In the genomic region with DNA sequence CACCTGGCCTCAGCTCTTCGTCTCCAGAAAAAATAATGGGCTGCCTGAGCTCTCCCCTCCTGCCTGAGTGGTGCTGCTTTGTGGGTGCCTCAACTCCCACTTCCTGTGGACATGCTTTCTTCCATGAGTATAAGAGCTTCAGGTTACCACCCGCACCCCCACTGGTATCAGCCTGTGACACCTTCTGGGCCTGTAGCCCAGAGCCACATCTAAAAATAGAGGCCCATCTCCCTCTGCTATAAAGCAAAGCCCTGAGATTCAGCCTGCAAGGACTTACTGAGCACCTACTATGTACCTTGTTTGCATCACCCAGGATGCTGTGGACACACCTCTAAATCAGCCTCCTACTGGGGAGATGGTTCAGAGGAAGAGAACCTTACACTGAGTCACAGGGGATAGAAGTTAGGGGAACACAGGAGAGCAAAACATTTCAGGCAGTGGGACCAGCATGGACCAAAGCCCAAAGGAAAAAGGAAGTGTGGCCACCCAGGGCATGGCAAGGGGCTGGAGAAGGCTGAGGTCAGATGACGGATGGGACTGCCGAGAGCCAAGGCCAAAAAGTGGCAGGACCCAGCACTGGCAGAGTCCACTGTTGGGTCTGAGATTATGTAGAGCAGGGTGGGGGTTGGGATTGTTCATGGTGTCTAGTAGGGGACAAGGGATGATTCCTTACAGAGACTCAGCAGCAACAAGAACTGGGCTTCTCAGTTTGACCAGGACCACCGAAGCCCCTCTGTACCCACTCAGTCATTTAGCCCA, we compare ENCODE assay signal across 13 cellular contexts.
DNase-seq lines count a peak whose midpoint lies in the region; ATAC-seq and TF ChIP-seq lines count a peak whose summit lies in the region.
"Had no signal": no experiment of that assay in that cellular context is flagged by ENCODE, and none has a peak within 500 bp of the region (broad histone marks: within the 10 kb centered on the region; RNA-seq: fewer than 3 reads in every experiment).

No MANE protein-coding gene starts in this region.

- H3K27ac Mint-ChIP-seq in activated naive CD8-positive, alpha-beta T cell treated with anti-CD3 and anti-CD28 coated beads, Interleukin-2, amount 10 ng/mL, durations not matched to agents 7 days and 5 days = peak overlapping the region; percentile 70
- H3K27ac Mint-ChIP-seq: stimulated activated memory B cell treated with anti-CD40 and anti-IgM and Interleukin-4, amounts not matched to agents 10 μg/mL and 1 μg/mL and 100 μg/mL, for 72 hours had no signal

- peak; percentile 29 for ATAC-seq in activated naive CD8-positive, alpha-beta T cell treated with anti-CD3 and anti-CD28 coated beads, Interleukin-2, amount 10 ng/mL, durations not matched to agents 7 days and 5 days (ENCODE audit: low read depth)
- ATAC-seq: stimulated activated memory B cell treated with anti-CD40 and anti-IgM and Interleukin-4, amounts not matched to agents 10 μg/mL and 1 μg/mL and 100 μg/mL, for 72 hours had no signal

- H3K36me3 ChIP-seq in right atrium auricular region = no peaks in the 10 kb centered on the region
- H3K36me3 ChIP-seq in stomach smooth muscle (ENCODE audit: control insufficient read depth in 2 of 2, insufficient read depth in 2 of 2, low read length in 2 of 2) = no peaks in the 10 kb centered on the region

- H3K36me3 Mint-ChIP-seq in activated naive CD8-positive, alpha-beta T cell treated with anti-CD3 and anti-CD28 coated beads, Interleukin-2, amount 10 ng/mL, durations not matched to agents 7 days and 5 days = no peaks in the 10 kb centered on the region
- H3K36me3 Mint-ChIP-seq: stimulated activated memory B cell treated with anti-CD40 and anti-IgM and Interleukin-4, amounts not matched to agents 10 μg/mL and 1 μg/mL and 100 μg/mL, for 72 hours had no signal

- H3K4me3 ChIP-seq in right atrium auricular region (no peak overlapping the region), stomach smooth muscle (ENCODE audit: low read length in 2 of 2) (peak overlapping the region; percentile 28 to 44)

- H3K9me3 Mint-ChIP-seq in activated naive CD8-positive, alpha-beta T cell treated with anti-CD3 and anti-CD28 coated beads, Interleukin-2, amount 10 ng/mL, durations not matched to agents 7 days and 5 days = no peaks in the 10 kb centered on the region
- H3K9me3 Mint-ChIP-seq: stimulated activated memory B cell treated with anti-CD40 and anti-IgM and Interleukin-4, amounts not matched to agents 10 μg/mL and 1 μg/mL and 100 μg/mL, for 72 hours had no signal

- peaks cover 48% of the 10 kb centered on the region for H3K4me1 Mint-ChIP-seq in activated naive CD8-positive, alpha-beta T cell treated with anti-CD3 and anti-CD28 coated beads, Interleukin-2, amount 10 ng/mL, durations not matched to agents 7 days and 5 days

- H3K9ac ChIP-seq in stomach smooth muscle (ENCODE audit: low read length in 2 of 2) = peak overlapping the region; percentile 55

- peaks cover 0 to 42% of the 10 kb centered on the region in 2 donors for H3K4me1 ChIP-seq in right atrium auricular region
- H3K4me1 ChIP-seq in stomach smooth muscle (ENCODE audit: control insufficient read depth, insufficient read depth, low read length) = peaks cover 65% of the 10 kb centered on the region

- H3K27me3 Mint-ChIP-seq in activated naive CD8-positive, alpha-beta T cell treated with anti-CD3 and anti-CD28 coated beads, Interleukin-2, amount 10 ng/mL, durations not matched to agents 7 days and 5 days = no peaks in the 10 kb centered on the region
- H3K27me3 Mint-ChIP-seq: stimulated activated memory B cell treated with anti-CD40 and anti-IgM and Interleukin-4, amounts not matched to agents 10 μg/mL and 1 μg/mL and 100 μg/mL, for 72 hours had no signal

- DNase-seq in activated CD4-positive, CD25-positive, alpha-beta regulatory T cell treated with anti-CD3 and anti-CD28 coated beads, Interleukin-2, amount 50 U/mL, for 72 hours = peak; percentile 29
- no peak for DNase-seq in activated CD4-positive, CD25-positive, alpha-beta regulatory T cell (lab: John Stamatoyannopoulos, UW)
- peak; percentile 31 for DNase-seq in activated naive CD8-positive, alpha-beta T cell treated with anti-CD3 and anti-CD28 coated beads, Interleukin-2, amount 10 ng/mL, durations not matched to agents 7 days and 5 days
- DNase-seq in right atrium auricular region (ENCODE audit: low spot score) = no peak
- no peak for DNase-seq in COLO668 (lab: John Stamatoyannopoulos, UW; ENCODE audit: unreplicated experiment)
- no peak for DNase-seq in SKM-1 treated with dmso at 0.1 percent for 144 hours (lab: John Stamatoyannopoulos, UW; ENCODE audit: unreplicated experiment)
- no peak for DNase-seq in UCSD-AML1 (lab: John Stamatoyannopoulos, UW; ENCODE audit: unreplicated experiment)
- DNase-seq: activated CD4-positive, alpha-beta T cell treated with anti-CD3 and anti-CD28 coated beads for 48 hours; H7; mesendoderm; SHP77 treated with DMSO at 0.1 percent for 48 hours had no signal

- no peak for TF ChIP-seq CTCF in right atrium auricular region (IDR thresholded peaks at IDR 0.05)

- H3K9me3 ChIP-seq in right atrium auricular region (no peaks in the 10 kb centered on the region), stomach smooth muscle (ENCODE audit: control insufficient read depth in 2 of 2, low read length in 2 of 2) (no peaks in the 10 kb centered on the region)

- peak overlapping the region; percentile 86 to 92 for H3K27ac ChIP-seq in right atrium auricular region
- peak overlapping the region; percentile 99 for H3K27ac ChIP-seq in stomach smooth muscle (ENCODE audit: low read length)

- H3K27me3 ChIP-seq in right atrium auricular region (no peaks in the 10 kb centered on the region), stomach smooth muscle (ENCODE audit: control insufficient read depth in 1 of 2, insufficient read depth in 2 of 2, low read length in 2 of 2) (no peaks in the 10 kb centered on the region)

- H3K4me3 Mint-ChIP-seq in activated naive CD8-positive, alpha-beta T cell treated with anti-CD3 and anti-CD28 coated beads, Interleukin-2, amount 10 ng/mL, durations not matched to agents 7 days and 5 days = peak overlapping the region; percentile 23
- H3K4me3 Mint-ChIP-seq: stimulated activated memory B cell treated with anti-CD40 and anti-IgM and Interleukin-4, amounts not matched to agents 10 μg/mL and 1 μg/mL and 100 μg/mL, for 72 hours had no signal

- POLR2A ChIA-PET in activated naive CD8-positive, alpha-beta T cell treated with anti-CD3 and anti-CD28 coated beads, Interleukin-2, amount 10 ng/mL, durations not matched to agents 7 days and 5 days (lab: Charles Lee) = no interaction called here

Comparison
In these comparisons a context has a peak if more than half of its experiments do, and no peak if none do; other contexts are left out.
1. DNase-seq: peak in activated CD4-positive, CD25-positive, alpha-beta regulatory T cell treated with anti-CD3 and anti-CD28 coated beads, Interleukin-2, amount 50 U/mL, for 72 hours (single experiment) and activated naive CD8-positive, alpha-beta T cell treated with anti-CD3 and anti-CD28 coated beads, Interleukin-2, amount 10 ng/mL, durations not matched to agents 7 days and 5 days (single experiment); none in activated CD4-positive, CD25-positive, alpha-beta regulatory T cell (0 of 4), right atrium auricular region (single experiment), COLO668 (single experiment), SKM-1 treated with dmso at 0.1 percent for 144 hours (single experiment) and UCSD-AML1 (single experiment).
2. H3K4me3 ChIP-seq: peak in stomach smooth muscle (2 of 2); none in right atrium auricular region (0 of 2).